1 cellular context compared by ENCODE assay signal in the genomic region with DNA sequence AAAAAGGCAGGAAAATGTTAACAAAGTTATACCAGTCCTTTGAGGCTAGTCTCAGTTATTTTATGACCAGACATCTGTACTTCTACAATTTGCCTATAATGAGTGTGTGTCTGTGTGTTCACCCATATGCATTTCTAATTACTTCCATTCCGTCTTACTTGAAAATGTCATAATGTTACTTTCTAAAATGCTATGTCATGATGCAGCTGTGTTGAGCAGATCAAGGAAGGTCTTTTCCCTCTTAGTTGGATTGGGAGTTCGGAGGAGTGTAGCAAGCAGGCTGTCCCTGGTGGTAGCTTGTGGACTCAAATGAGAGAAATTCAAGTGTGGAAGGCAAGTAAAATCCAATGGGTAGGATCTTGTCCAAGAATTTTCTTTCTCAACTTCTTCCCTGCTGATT.
TF ChIP-seq lines count a peak whose summit lies in the region.

No MANE protein-coding gene starts in this region.

TF ChIP-seq in K562, 482 proteins besides CTCF, POLR2A, EP300 and RAD21:
- no peak for TF ChIP-seq FOXM1 (IDR thresholded peaks at IDR 0.05; ENCODE audit: low read depth)
- TF ChIP-seq FOXM1 (CRISPR knock-in tag; IDR thresholded peaks at IDR 0.05; ENCODE audit: low read depth), result no peak
- no peak for TF ChIP-seq FOXK2 (conservative IDR thresholded peaks at IDR 0.05 in 1 of 2, IDR thresholded peaks at IDR 0.05 in 1 of 2; ENCODE audit: low read depth in 2 of 2)
- TF ChIP-seq WHSC1 (IDR thresholded peaks at IDR 0.05; ENCODE audit: low read length), result no peak
- TF ChIP-seq ATF7 (IDR thresholded peaks at IDR 0.05), result no peak
- no peak for TF ChIP-seq MTA1 (IDR thresholded peaks at IDR 0.05; ENCODE audit: borderline replicate concordance)
- TF ChIP-seq SMARCC2 (IDR thresholded peaks at IDR 0.05; ENCODE audit: low read depth), result no peak
- no peak for TF ChIP-seq SP1 (CRISPR knock-in tag; IDR thresholded peaks at IDR 0.05)
- no peak for TF ChIP-seq RFX5 (IDR thresholded peaks at IDR 0.05; ENCODE audit: low read depth, low read length)
- no peak for TF ChIP-seq ZNF23 (CRISPR knock-in tag; IDR thresholded peaks at IDR 0.05)
- TF ChIP-seq ZNF324 (CRISPR knock-in tag; IDR thresholded peaks at IDR 0.05), result no peak
- TF ChIP-seq, protein P1, sequence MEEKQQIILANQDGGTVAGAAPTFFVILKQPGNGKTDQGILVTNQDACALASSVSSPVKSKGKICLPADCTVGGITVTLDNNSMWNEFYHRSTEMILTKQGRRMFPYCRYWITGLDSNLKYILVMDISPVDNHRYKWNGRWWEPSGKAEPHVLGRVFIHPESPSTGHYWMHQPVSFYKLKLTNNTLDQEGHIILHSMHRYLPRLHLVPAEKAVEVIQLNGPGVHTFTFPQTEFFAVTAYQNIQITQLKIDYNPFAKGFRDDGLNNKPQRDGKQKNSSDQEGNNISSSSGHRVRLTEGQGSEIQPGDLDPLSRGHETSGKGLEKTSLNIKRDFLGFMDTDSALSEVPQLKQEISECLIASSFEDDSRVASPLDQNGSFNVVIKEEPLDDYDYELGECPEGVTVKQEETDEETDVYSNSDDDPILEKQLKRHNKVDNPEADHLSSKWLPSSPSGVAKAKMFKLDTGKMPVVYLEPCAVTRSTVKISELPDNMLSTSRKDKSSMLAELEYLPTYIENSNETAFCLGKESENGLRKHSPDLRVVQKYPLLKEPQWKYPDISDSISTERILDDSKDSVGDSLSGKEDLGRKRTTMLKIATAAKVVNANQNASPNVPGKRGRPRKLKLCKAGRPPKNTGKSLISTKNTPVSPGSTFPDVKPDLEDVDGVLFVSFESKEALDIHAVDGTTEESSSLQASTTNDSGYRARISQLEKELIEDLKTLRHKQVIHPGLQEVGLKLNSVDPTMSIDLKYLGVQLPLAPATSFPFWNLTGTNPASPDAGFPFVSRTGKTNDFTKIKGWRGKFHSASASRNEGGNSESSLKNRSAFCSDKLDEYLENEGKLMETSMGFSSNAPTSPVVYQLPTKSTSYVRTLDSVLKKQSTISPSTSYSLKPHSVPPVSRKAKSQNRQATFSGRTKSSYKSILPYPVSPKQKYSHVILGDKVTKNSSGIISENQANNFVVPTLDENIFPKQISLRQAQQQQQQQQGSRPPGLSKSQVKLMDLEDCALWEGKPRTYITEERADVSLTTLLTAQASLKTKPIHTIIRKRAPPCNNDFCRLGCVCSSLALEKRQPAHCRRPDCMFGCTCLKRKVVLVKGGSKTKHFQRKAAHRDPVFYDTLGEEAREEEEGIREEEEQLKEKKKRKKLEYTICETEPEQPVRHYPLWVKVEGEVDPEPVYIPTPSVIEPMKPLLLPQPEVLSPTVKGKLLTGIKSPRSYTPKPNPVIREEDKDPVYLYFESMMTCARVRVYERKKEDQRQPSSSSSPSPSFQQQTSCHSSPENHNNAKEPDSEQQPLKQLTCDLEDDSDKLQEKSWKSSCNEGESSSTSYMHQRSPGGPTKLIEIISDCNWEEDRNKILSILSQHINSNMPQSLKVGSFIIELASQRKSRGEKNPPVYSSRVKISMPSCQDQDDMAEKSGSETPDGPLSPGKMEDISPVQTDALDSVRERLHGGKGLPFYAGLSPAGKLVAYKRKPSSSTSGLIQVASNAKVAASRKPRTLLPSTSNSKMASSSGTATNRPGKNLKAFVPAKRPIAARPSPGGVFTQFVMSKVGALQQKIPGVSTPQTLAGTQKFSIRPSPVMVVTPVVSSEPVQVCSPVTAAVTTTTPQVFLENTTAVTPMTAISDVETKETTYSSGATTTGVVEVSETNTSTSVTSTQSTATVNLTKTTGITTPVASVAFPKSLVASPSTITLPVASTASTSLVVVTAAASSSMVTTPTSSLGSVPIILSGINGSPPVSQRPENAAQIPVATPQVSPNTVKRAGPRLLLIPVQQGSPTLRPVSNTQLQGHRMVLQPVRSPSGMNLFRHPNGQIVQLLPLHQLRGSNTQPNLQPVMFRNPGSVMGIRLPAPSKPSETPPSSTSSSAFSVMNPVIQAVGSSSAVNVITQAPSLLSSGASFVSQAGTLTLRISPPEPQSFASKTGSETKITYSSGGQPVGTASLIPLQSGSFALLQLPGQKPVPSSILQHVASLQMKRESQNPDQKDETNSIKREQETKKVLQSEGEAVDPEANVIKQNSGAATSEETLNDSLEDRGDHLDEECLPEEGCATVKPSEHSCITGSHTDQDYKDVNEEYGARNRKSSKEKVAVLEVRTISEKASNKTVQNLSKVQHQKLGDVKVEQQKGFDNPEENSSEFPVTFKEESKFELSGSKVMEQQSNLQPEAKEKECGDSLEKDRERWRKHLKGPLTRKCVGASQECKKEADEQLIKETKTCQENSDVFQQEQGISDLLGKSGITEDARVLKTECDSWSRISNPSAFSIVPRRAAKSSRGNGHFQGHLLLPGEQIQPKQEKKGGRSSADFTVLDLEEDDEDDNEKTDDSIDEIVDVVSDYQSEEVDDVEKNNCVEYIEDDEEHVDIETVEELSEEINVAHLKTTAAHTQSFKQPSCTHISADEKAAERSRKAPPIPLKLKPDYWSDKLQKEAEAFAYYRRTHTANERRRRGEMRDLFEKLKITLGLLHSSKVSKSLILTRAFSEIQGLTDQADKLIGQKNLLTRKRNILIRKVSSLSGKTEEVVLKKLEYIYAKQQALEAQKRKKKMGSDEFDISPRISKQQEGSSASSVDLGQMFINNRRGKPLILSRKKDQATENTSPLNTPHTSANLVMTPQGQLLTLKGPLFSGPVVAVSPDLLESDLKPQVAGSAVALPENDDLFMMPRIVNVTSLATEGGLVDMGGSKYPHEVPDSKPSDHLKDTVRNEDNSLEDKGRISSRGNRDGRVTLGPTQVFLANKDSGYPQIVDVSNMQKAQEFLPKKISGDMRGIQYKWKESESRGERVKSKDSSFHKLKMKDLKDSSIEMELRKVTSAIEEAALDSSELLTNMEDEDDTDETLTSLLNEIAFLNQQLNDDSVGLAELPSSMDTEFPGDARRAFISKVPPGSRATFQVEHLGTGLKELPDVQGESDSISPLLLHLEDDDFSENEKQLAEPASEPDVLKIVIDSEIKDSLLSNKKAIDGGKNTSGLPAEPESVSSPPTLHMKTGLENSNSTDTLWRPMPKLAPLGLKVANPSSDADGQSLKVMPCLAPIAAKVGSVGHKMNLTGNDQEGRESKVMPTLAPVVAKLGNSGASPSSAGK (IDR thresholded peaks at IDR 0.05), result no peak
- TF ChIP-seq MTA2 (IDR thresholded peaks at IDR 0.05; ENCODE audit: low read depth), result no peak
- TF ChIP-seq, protein P2, sequence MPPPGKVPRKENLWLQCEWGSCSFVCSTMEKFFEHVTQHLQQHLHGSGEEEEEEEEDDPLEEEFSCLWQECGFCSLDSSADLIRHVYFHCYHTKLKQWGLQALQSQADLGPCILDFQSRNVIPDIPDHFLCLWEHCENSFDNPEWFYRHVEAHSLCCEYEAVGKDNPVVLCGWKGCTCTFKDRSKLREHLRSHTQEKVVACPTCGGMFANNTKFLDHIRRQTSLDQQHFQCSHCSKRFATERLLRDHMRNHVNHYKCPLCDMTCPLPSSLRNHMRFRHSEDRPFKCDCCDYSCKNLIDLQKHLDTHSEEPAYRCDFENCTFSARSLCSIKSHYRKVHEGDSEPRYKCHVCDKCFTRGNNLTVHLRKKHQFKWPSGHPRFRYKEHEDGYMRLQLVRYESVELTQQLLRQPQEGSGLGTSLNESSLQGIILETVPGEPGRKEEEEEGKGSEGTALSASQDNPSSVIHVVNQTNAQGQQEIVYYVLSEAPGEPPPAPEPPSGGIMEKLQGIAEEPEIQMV (tag; conservative IDR thresholded peaks at IDR 0.05; ENCODE audit: low read depth), result no peak
- TF ChIP-seq ZNF239 (CRISPR knock-in tag; IDR thresholded peaks at IDR 0.05), result no peak
- no peak for TF ChIP-seq HMG20B (CRISPR knock-in tag; IDR thresholded peaks at IDR 0.05)
- peak; percentile 75 for TF ChIP-seq MAFG (tag; conservative IDR thresholded peaks at IDR 0.05)
- TF ChIP-seq ZNF140 (CRISPR knock-in tag; IDR thresholded peaks at IDR 0.05), result no peak
- no peak for TF ChIP-seq PTTG1 (tag; IDR thresholded peaks at IDR 0.05; ENCODE audit: low read depth)
- peak; percentile 48 for TF ChIP-seq ZNF316 (IDR thresholded peaks at IDR 0.05)
- TF ChIP-seq C11orf30 (IDR thresholded peaks at IDR 0.05; ENCODE audit: low read depth), result peak; percentile 27; the same call in 1 of the 2 replicates
- no peak for TF ChIP-seq SMAD1 (IDR thresholded peaks at IDR 0.05; ENCODE audit: low read depth, low read length, partially characterized antibody)
- peak; percentile 53; the same call in 1 of the 2 replicates for TF ChIP-seq NFE2 (IDR thresholded peaks at IDR 0.05; ENCODE audit: low read depth)
- no peak for TF ChIP-seq ILK (tag; IDR thresholded peaks at IDR 0.05; ENCODE audit: borderline replicate concordance, low read depth)
- TF ChIP-seq CREB1 (IDR thresholded peaks at IDR 0.05), result no peak
- TF ChIP-seq CREB1 (CRISPR knock-in tag; IDR thresholded peaks at IDR 0.05), result no peak
- no peak for TF ChIP-seq TAF15 (IDR thresholded peaks at IDR 0.05; ENCODE audit: low read depth, low read length)
- TF ChIP-seq, protein P3, sequence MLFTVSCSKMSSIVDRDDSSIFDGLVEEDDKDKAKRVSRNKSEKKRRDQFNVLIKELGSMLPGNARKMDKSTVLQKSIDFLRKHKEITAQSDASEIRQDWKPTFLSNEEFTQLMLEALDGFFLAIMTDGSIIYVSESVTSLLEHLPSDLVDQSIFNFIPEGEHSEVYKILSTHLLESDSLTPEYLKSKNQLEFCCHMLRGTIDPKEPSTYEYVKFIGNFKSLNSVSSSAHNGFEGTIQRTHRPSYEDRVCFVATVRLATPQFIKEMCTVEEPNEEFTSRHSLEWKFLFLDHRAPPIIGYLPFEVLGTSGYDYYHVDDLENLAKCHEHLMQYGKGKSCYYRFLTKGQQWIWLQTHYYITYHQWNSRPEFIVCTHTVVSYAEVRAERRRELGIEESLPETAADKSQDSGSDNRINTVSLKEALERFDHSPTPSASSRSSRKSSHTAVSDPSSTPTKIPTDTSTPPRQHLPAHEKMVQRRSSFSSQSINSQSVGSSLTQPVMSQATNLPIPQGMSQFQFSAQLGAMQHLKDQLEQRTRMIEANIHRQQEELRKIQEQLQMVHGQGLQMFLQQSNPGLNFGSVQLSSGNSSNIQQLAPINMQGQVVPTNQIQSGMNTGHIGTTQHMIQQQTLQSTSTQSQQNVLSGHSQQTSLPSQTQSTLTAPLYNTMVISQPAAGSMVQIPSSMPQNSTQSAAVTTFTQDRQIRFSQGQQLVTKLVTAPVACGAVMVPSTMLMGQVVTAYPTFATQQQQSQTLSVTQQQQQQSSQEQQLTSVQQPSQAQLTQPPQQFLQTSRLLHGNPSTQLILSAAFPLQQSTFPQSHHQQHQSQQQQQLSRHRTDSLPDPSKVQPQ (CRISPR knock-in tag; IDR thresholded peaks at IDR 0.05; ENCODE audit: borderline replicate concordance), result no peak
- peak; percentile 18; the same call in 1 of the 2 replicates for TF ChIP-seq MAFK (IDR thresholded peaks at IDR 0.05; ENCODE audit: low read length)
- TF ChIP-seq U2AF1 (optimal IDR thresholded peaks at IDR 0.05; ENCODE audit: low read depth, low read length), result no peak
- TF ChIP-seq MAFF (IDR thresholded peaks at IDR 0.05; ENCODE audit: low read length), result 0 out of 2 replicates have a peak, but pooled peaks have one; percentile 14
- no peak for TF ChIP-seq YBX1 (IDR thresholded peaks at IDR 0.05)
TF ChIP-seq in K562: peak in this region for 6.
